Comparison of ENCODE assay signal across 9 cellular contexts in the genomic region with DNA sequence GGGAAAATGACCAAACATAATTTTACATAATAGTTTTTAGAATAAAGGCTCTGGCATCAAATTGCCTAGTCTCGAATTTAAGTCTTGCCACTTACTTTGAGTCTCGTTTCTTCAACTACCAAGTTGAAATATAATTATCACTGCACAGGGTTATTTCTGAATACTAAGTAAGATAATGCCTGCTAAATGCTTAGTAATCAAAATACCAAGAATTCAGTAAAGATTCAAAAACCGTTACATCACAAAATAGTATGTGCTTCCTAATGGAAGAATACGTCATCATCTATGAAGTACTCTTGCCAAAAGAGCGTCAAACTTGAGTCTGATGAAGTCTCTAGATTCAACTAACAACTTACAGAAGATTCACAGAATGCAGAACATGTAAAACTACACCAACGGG.
"Had no signal": no experiment of that assay in that cellular context is flagged by ENCODE, and none has a peak within 500 bp of the region (broad histone marks: within the 10 kb centered on the region; RNA-seq: fewer than 3 reads in every experiment).

No MANE protein-coding gene starts in this region.

- H3K4me1 Mint-ChIP-seq: GM23338, H9 had no signal

- H3K27ac ChIP-seq: KMS-11 had no signal

- DNase-seq: H9, HCEC 1CT, Karpas-422, KBM-7 had no signal

- ATAC-seq: GM23338 had no signal

- H3K4me3 ChIP-seq: GM23338 had no signal

- H3K9me3 Mint-ChIP-seq: GM23338, H9 had no signal

- H3K27ac Mint-ChIP-seq: GM23338 had no signal

- FAIRE-seq: H1, H54, HTR-8/SVneo had no signal

- H3K4me2 ChIP-seq: GM23338, KMS-11 had no signal

- H3K9ac ChIP-seq: KMS-11 had no signal

- H3K4me3 Mint-ChIP-seq: GM23338, H9 had no signal

- H2AFZ ChIP-seq: GM23338 had no signal
